Comparison of ENCODE assay signal across 22 cellular contexts in the genomic region with DNA sequence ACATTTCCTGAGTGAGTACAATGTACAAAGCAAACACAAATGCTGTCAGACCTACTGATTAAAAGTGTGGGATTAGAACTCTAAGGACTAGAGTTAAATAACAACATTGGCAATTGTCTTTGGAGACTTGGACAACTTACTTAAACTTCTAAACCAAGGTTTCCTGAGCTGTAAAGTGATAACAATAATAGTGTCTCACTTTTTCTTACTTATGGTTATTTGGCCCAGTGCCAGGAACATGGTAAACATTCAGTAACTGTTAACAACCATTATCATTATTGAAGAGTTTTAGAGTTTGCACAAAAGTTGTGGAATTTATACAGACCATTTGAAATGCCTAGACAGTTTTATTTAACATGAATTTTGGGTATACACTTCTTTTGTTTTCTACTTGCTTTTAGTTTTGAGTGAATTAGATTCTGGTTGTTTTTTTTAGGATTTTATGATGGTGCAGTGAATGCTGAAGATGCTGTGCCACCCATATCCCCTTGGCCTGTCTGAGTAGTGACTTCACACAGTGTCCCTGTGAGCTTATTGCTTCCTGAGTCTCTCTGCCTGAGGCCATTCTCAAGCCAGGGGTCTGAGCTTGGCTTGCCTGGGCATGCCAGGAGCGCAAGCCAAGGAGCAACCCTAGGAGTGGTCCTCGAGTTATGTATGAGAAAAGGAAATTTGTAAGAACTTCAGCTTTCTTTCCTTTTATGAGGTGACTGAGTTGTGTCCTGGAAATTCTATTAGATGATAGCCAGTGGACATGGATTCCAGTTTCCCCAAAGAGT.
"Had no signal": no experiment of that assay in that cellular context is flagged by ENCODE, and none has a peak within 500 bp of the region (broad histone marks: within the 10 kb centered on the region; RNA-seq: fewer than 3 reads in every experiment).

No MANE protein-coding gene starts in this region.

- H3K4me1 ChIP-seq: esophagus squamous epithelium, uterus had no signal

- H3K27ac Mint-ChIP-seq: activated CD4-positive, alpha-beta T cell treated with anti-CD3 and anti-CD28 coated beads, Interleukin-2, amount 10 ng/mL, durations not matched to agents 24 days and 14 days; activated CD8-positive, alpha-beta T cell treated with anti-CD3 and anti-CD28 coated beads for 36 hours; activated naive CD8-positive, alpha-beta T cell treated with anti-CD3 and anti-CD28 coated beads, Interleukin-2, amount 10 ng/mL, durations not matched to agents 7 days and 5 days; activated T-helper 17 cell treated with anti-CD3 and anti-CD28 coated beads, Interleukin-2, amount 50 U/mL, for 72 hours; stimulated activated naive CD8-positive, alpha-beta T cell treated with anti-CD3 and anti-CD28 coated beads, Interleukin-15, Interleukin-2, amounts not matched to agents 100 ng/mL and 50 ng/mL, for 24 hours had no signal

- DNase-seq: activated CD4-positive, alpha-beta T cell treated with anti-CD3 and anti-CD28 coated beads, Interleukin-2, amount 10 ng/mL, durations not matched to agents 24 days and 14 days; activated CD8-positive, alpha-beta T cell treated with anti-CD3 and anti-CD28 coated beads for 36 hours; activated naive CD4-positive, alpha-beta T cell; activated naive CD8-positive, alpha-beta T cell treated with anti-CD3 and anti-CD28 coated beads, Interleukin-2, amount 10 ng/mL, durations not matched to agents 7 days and 5 days; activated T-cell treated with anti-CD3 and anti-CD28 coated beads, Interleukin-2, amount 50 U/mL, for 1 hour; anterior cingulate cortex; brain microvascular endothelial cell; esophagus squamous epithelium; foreskin melanocyte; glutamatergic neuron; hypothalamus; nephron progenitor cell; nucleus accumbens; retina; uterus had no signal

- FAIRE-seq: keratinocyte had no signal

- H3K9me3 ChIP-seq: esophagus squamous epithelium, tibial nerve, uterus had no signal

- H3K27me3 ChIP-seq: brain microvascular endothelial cell, esophagus squamous epithelium, tibial nerve, uterus had no signal

- ATAC-seq: activated CD8-positive, alpha-beta T cell treated with anti-CD3 and anti-CD28 coated beads for 36 hours; activated T-helper 17 cell treated with anti-CD3 and anti-CD28 coated beads, Interleukin-2, amount 50 U/mL, for 72 hours had no signal

- H3K4me3 Mint-ChIP-seq: activated CD4-positive, alpha-beta T cell treated with anti-CD3 and anti-CD28 coated beads, Interleukin-2, amount 10 ng/mL, durations not matched to agents 24 days and 14 days; activated CD8-positive, alpha-beta T cell treated with anti-CD3 and anti-CD28 coated beads for 36 hours; activated naive CD8-positive, alpha-beta T cell treated with anti-CD3 and anti-CD28 coated beads, Interleukin-2, amount 10 ng/mL, durations not matched to agents 7 days and 5 days; central memory CD8-positive, alpha-beta T cell; nephron progenitor cell; stimulated activated naive CD8-positive, alpha-beta T cell treated with anti-CD3 and anti-CD28 coated beads, Interleukin-15, Interleukin-2, amounts not matched to agents 100 ng/mL and 50 ng/mL, for 24 hours had no signal

- H3K36me3 ChIP-seq: brain microvascular endothelial cell, esophagus squamous epithelium, tibial nerve, uterus had no signal

- H3K9me3 Mint-ChIP-seq: activated naive CD8-positive, alpha-beta T cell treated with anti-CD3 and anti-CD28 coated beads, Interleukin-2, amount 10 ng/mL, durations not matched to agents 7 days and 5 days; activated T-helper 17 cell treated with anti-CD3 and anti-CD28 coated beads, Interleukin-2, amount 50 U/mL, for 72 hours had no signal

- H3K27ac ChIP-seq: brain microvascular endothelial cell, coronary artery, esophagus squamous epithelium, tibial nerve, uterus had no signal

- H3K27me3 Mint-ChIP-seq: activated CD4-positive, alpha-beta T cell treated with anti-CD3 and anti-CD28 coated beads, Interleukin-2, amount 10 ng/mL, durations not matched to agents 24 days and 14 days; activated naive CD8-positive, alpha-beta T cell treated with anti-CD3 and anti-CD28 coated beads, Interleukin-2, amount 10 ng/mL, durations not matched to agents 7 days and 5 days; activated T-helper 17 cell treated with anti-CD3 and anti-CD28 coated beads, Interleukin-2, amount 50 U/mL, for 72 hours; central memory CD8-positive, alpha-beta T cell; stimulated activated naive CD8-positive, alpha-beta T cell treated with anti-CD3 and anti-CD28 coated beads, Interleukin-15, Interleukin-2, amounts not matched to agents 100 ng/mL and 50 ng/mL, for 24 hours had no signal

- H3K4me3 ChIP-seq: coronary artery, esophagus squamous epithelium, lung, tibial nerve, uterus had no signal

- H3K4me1 Mint-ChIP-seq: activated naive CD8-positive, alpha-beta T cell treated with anti-CD3 and anti-CD28 coated beads, Interleukin-2, amount 10 ng/mL, durations not matched to agents 7 days and 5 days; nephron progenitor cell had no signal

- H3K36me3 Mint-ChIP-seq: activated naive CD8-positive, alpha-beta T cell treated with anti-CD3 and anti-CD28 coated beads, Interleukin-2, amount 10 ng/mL, durations not matched to agents 7 days and 5 days had no signal
